Comparison of ENCODE assay signal across 9 cellular contexts in genomic region chr14:104968153-104968527, GRCh38. TPM values are rescaled to one million over a fixed set of nuclear protein-coding genes. Genes with fewer than 3 reads are reported as not detected.
DNase-seq lines count a peak whose midpoint lies in the region; ATAC-seq, FAIRE-seq and TF ChIP-seq lines count a peak whose summit lies in the region.
"Had no signal": no experiment of that assay in that cellular context is flagged by ENCODE, and none has a peak within 500 bp of the region (broad histone marks: within the 10 kb centered on the region; RNA-seq: fewer than 3 reads in every experiment).

No MANE protein-coding gene starts in this region.

- no peaks in the 10 kb centered on the region for H3K9me3 ChIP-seq in endothelial cell of umbilical vein (replicated peaks; ENCODE audit: control insufficient read depth, insufficient read depth, low read length)
- H3K9me3 ChIP-seq in aorta (ENCODE audit: control insufficient read depth, low read length) = no peaks in the 10 kb centered on the region

- intact Hi-C loops in Right ventricle myocardium inferior (cut with DNase I) (no loop called here), cardiac septum (cut with DNase I) (loop anchor here (5.0 kb wide), 1 partner anchor 36 kb away; no protein-coding TSS in a partner anchor), endothelial cell of umbilical vein (cut with micrococcal nuclease) (no loop called here), aorta (cut with DNase I) (loop anchor here in 1 of 2 donors (5.0 kb wide), 1 partner anchor 71 kb away; no protein-coding TSS in a partner anchor)

- dilution Hi-C loops in endothelial cell of umbilical vein (cut with MboI; ENCODE audit: extremely low pct_ligation_motif_present, low sequenced_read_pairs) = no loop called here

- H3K4me1 Mint-ChIP-seq in memory B cell = peaks cover 9% of the 10 kb centered on the region

- H3K4me3 ChIP-seq in endothelial cell of umbilical vein (replicated peaks in 1 of 3; ENCODE audit: insufficient read depth in 1 of 3, low read depth in 1 of 3, low read length in 3 of 3) (peak overlapping the region; percentile 22 to 37 (median 37)), aorta (ENCODE audit: low read length in 2 of 2) (no peak overlapping the region)

- H3K27ac ChIP-seq in endothelial cell of umbilical vein (ENCODE audit: insufficient read depth, low read depth, low read length) (peak overlapping the region; percentile 30), aorta (ENCODE audit: low read depth in 1 of 2, low read length in 2 of 2) (peak overlapping the region in 1 of 2 donors; percentile 13)

- peak; percentile 90 for DNase-seq in Right ventricle myocardium inferior (ENCODE audit: missing footprints)
- no peak for DNase-seq in cardiac septum (ENCODE audit: low spot score)
- peak; percentile 64 for DNase-seq in endothelial cell of umbilical vein (ENCODE audit: low read depth, low spot score)
- DNase-seq in memory B cell (ENCODE audit: low spot score in 2 of 2) = no peak
- peak; percentile 92 to 93 for DNase-seq in aorta
- DNase-seq in NOMO-1 treated with dmso at 0.1 percent for 144 hours (lab: John Stamatoyannopoulos, UW; ENCODE audit: unreplicated experiment) = no peak
- DNase-seq in inferior parietal cortex (ENCODE audit: extremely low spot score) = no peak
- DNase-seq: DND-41 had no signal

- no peaks in the 10 kb centered on the region for H3K36me3 Mint-ChIP-seq in memory B cell

- H3K27me3 Mint-ChIP-seq in memory B cell = peaks cover 9% of the 10 kb centered on the region

- TF ChIP-seq POLR2A in endothelial cell of umbilical vein (IDR thresholded peaks at IDR 0.05; ENCODE audit: low read depth, low read length) = no peak

- no peak overlapping the region for H3K27ac Mint-ChIP-seq in memory B cell

- peak overlapping the region; percentile 66 for H3K4me2 ChIP-seq in endothelial cell of umbilical vein (ENCODE audit: insufficient read depth, low read length)

- H3K4me1 ChIP-seq in endothelial cell of umbilical vein (ENCODE audit: control insufficient read depth, extremely low read depth, insufficient read depth, low read length) (peaks cover 68% of the 10 kb centered on the region), aorta (ENCODE audit: control insufficient read depth in 1 of 2, insufficient read depth in 2 of 2, low read length in 2 of 2) (no peaks in the 10 kb centered on the region)

- H3K27me3 ChIP-seq in endothelial cell of umbilical vein (ENCODE audit: control insufficient read depth in 2 of 2, insufficient read depth in 2 of 2, low read length in 2 of 2) (no peaks in the 10 kb centered on the region), aorta (ENCODE audit: control insufficient read depth in 1 of 2, insufficient read depth in 2 of 2, low read length in 1 of 2) (no peaks in the 10 kb centered on the region)

- no peaks in the 10 kb centered on the region for H3K36me3 ChIP-seq in endothelial cell of umbilical vein (ENCODE audit: control insufficient read depth in 2 of 2, extremely low read depth in 1 of 2, insufficient read depth in 2 of 2, low read length in 2 of 2)
- no peaks in the 10 kb centered on the region for H3K36me3 ChIP-seq in aorta (ENCODE audit: control insufficient read depth in 1 of 2, insufficient read depth in 2 of 2, low read length in 1 of 2)

- POLR2A ChIA-PET in endothelial cell of umbilical vein (lab: Charles Lee) = no interaction called here

- no peaks in the 10 kb centered on the region for H3K9me1 ChIP-seq in endothelial cell of umbilical vein (replicated peaks; ENCODE audit: control insufficient read depth, extremely low read depth, insufficient read depth, low read length)

- peak; percentile 69 for ATAC-seq in Right ventricle myocardium inferior
- no peak for ATAC-seq in memory B cell (ENCODE audit: low read depth)
- peak; percentile 53 for ATAC-seq in aorta (ENCODE audit: low FRiP score)
- ATAC-seq in HG03571 (IDR thresholded peaks at IDR 0.05; ENCODE audit: unreplicated experiment) = no peak

- no peaks in the 10 kb centered on the region for H3K9me3 Mint-ChIP-seq in memory B cell

- H3K79me2 ChIP-seq in endothelial cell of umbilical vein (ENCODE audit: control insufficient read depth, insufficient read depth, low read length) = peaks cover 46% of the 10 kb centered on the region

- BruUV-seq in endothelial cell of umbilical vein (replicated peaks; lab: Mats Ljungman, UMichigan) = no TSS peak

- WGBS in aorta, 2 donors = 10 to 14% methylated on average over 12 of the region's 12 CpGs

- no peak overlapping the region for H2AFZ ChIP-seq in endothelial cell of umbilical vein (ENCODE audit: low read depth, low read length)

- TF ChIP-seq CTCF in endothelial cell of umbilical vein (IDR thresholded peaks at IDR 0.05; ENCODE audit: extremely low read depth in 1 of 2, insufficient read depth in 1 of 2, low read depth in 1 of 2, low read length in 2 of 2) = no peak

- H3K9ac ChIP-seq in endothelial cell of umbilical vein (replicated peaks; ENCODE audit: extremely low read depth, insufficient read depth, low read length) = peak overlapping the region; percentile 22

- FAIRE-seq in endothelial cell of umbilical vein (lab: Jason Lieb, UNC) = no peak

- H3K4me3 Mint-ChIP-seq in memory B cell = peak overlapping the region; percentile 11

- H4K20me1 ChIP-seq in endothelial cell of umbilical vein (replicated peaks; ENCODE audit: control insufficient read depth, extremely low read depth, insufficient read depth, low read length) = no peaks in the 10 kb centered on the region

- CTCF ChIA-PET in endothelial cell of umbilical vein (lab: Charles Lee) = interaction anchor here (0.9 to 2.5 kb wide), 9 partner anchors 7 to 200 kb away, joined by 3 to 15 read pairs (median 5); no protein-coding TSS in a partner anchor

TF ChIP-seq in endothelial cell of umbilical vein, 7 proteins besides CTCF, POLR2A, EP300 and RAD21 (continues in another document):
- TF ChIP-seq MAX (IDR thresholded peaks at IDR 0.05; ENCODE audit: insufficient read depth, insufficient read length) (no peak), JUN (IDR thresholded peaks at IDR 0.05; ENCODE audit: borderline replicate concordance, insufficient read depth, insufficient read length, low read depth) (no peak), EZH2 (IDR thresholded peaks at IDR 0.05; ENCODE audit: borderline replicate concordance, low read depth, low read length, severe bottlenecking) (no peak), GATA2 (IDR thresholded peaks at IDR 0.05; ENCODE audit: insufficient read depth, insufficient read length, low read depth, low read length) (no peak)

RNA-seq across cellular contexts. Expression of gene AHNAK2, which starts 10.0 kb away (rescaled TPM):
- total RNA-seq in Right ventricle myocardium inferior (2.5 TPM), cardiac septum (4.6 TPM), endothelial cell of umbilical vein (68.7 and 81.9 TPM in 2 replicates), aorta (10 to 100 TPM; 25.5 to 61.3 TPM)
- polyA plus RNA-seq in endothelial cell of umbilical vein (16.6 and 17.7 TPM in 2 replicates), aorta (10 to 100 TPM in 1 of 2 donors, 1 to 10 TPM in 1; 4.6 to 10.6 TPM)
- polyA plus RNA-seq in endothelial cell of umbilical vein (2011; cell fraction: cytosol; rRNA removed) = 20.2 and 20.8 TPM in 2 replicates
- 86.6 and 90.9 TPM in 2 replicates for polyA plus RNA-seq in endothelial cell of umbilical vein (2011; cell fraction: nucleus; rRNA removed)
- 76.1 and 85.2 TPM in 2 replicates for polyA plus RNA-seq in endothelial cell of umbilical vein (2012)
- polyA minus RNA-seq in endothelial cell of umbilical vein = 72.8 and 76.9 TPM in 2 replicates
- polyA minus RNA-seq in endothelial cell of umbilical vein (2011; cell fraction: cytosol; rRNA and poly(A)+ RNA removed) = 25.0 TPM
- 87.1 and 88.1 TPM in 2 replicates for polyA minus RNA-seq in endothelial cell of umbilical vein (2011; cell fraction: nucleus; rRNA and poly(A)+ RNA removed)

RNA-seq across cellular contexts. Expression of gene CLBA1, which starts 17.4 kb away (rescaled TPM):
- 1.9 TPM for total RNA-seq in Right ventricle myocardium inferior
- total RNA-seq in cardiac septum = 2.7 TPM
- total RNA-seq in endothelial cell of umbilical vein = 5.3 and 5.6 TPM in 2 replicates
- 4.9 and 5.2 TPM in 2 replicates for polyA plus RNA-seq in endothelial cell of umbilical vein
- polyA plus RNA-seq in endothelial cell of umbilical vein (2011; cell fraction: cytosol; rRNA removed) = 4.7 and 5.5 TPM in 2 replicates
- 8.2 and 8.8 TPM in 2 replicates for polyA plus RNA-seq in endothelial cell of umbilical vein (2011; cell fraction: nucleus; rRNA removed)
- 3.3 and 4.7 TPM in 2 replicates for polyA plus RNA-seq in endothelial cell of umbilical vein (2012)
- polyA minus RNA-seq in endothelial cell of umbilical vein = 2.5 and 3.0 TPM in 2 replicates
- 5.3 TPM for polyA minus RNA-seq in endothelial cell of umbilical vein (2011; cell fraction: cytosol; rRNA and poly(A)+ RNA removed)
- 2.5 and 3.0 TPM in 2 replicates for polyA minus RNA-seq in endothelial cell of umbilical vein (2011; cell fraction: nucleus; rRNA and poly(A)+ RNA removed)
- 1 to 10 TPM; 2.6 to 5.1 TPM for total RNA-seq in aorta
- polyA plus RNA-seq in aorta = 10 to 100 TPM in 1 of 2 donors, 1 to 10 TPM in 1; 1.8 to 10.2 TPM

RNA-seq across cellular contexts. Expression of gene PLD4, which starts 43.5 kb away (rescaled TPM):
- total RNA-seq in Right ventricle myocardium inferior (not detected), cardiac septum (0.51 TPM), endothelial cell of umbilical vein (0.05 and 0.11 TPM in 2 replicates), aorta (1 to 10 TPM in 1 of 2 donors, under 1 TPM in 1; 0.62 to 1.7 TPM)
- polyA plus RNA-seq in endothelial cell of umbilical vein (0.01 and 0.03 TPM in 2 replicates), aorta (under 1 TPM in 1 of 2 donors, not detected in 1; 0.38 TPM)
- 0.01 TPM in 1 of 2 replicates, not detected in the other for polyA plus RNA-seq in endothelial cell of umbilical vein (2011; cell fraction: cytosol; rRNA removed)
- polyA plus RNA-seq in endothelial cell of umbilical vein (2011; cell fraction: nucleus; rRNA removed) = 0.11 and 0.18 TPM in 2 replicates
- polyA plus RNA-seq in endothelial cell of umbilical vein (2012) = not detected in 2 replicates
- 0.11 and 0.15 TPM in 2 replicates for polyA minus RNA-seq in endothelial cell of umbilical vein
- not detected for polyA minus RNA-seq in endothelial cell of umbilical vein (2011; cell fraction: cytosol; rRNA and poly(A)+ RNA removed)
- 0.14 TPM in 1 of 2 replicates, not detected in the other for polyA minus RNA-seq in endothelial cell of umbilical vein (2011; cell fraction: nucleus; rRNA and poly(A)+ RNA removed)

RNA-seq across cellular contexts. Expression of gene CDCA4, which starts 52.7 kb away (rescaled TPM):
- 3.1 TPM for total RNA-seq in Right ventricle myocardium inferior
- 2.3 TPM for total RNA-seq in cardiac septum
- total RNA-seq in endothelial cell of umbilical vein = 44.5 and 46.3 TPM in 2 replicates
- 29.9 and 35.5 TPM in 2 replicates for polyA plus RNA-seq in endothelial cell of umbilical vein
- polyA plus RNA-seq in endothelial cell of umbilical vein (2011; cell fraction: cytosol; rRNA removed) = 25.0 and 29.3 TPM in 2 replicates
- 16.5 and 17.0 TPM in 2 replicates for polyA plus RNA-seq in endothelial cell of umbilical vein (2011; cell fraction: nucleus; rRNA removed)
- polyA plus RNA-seq in endothelial cell of umbilical vein (2012) = 21.2 and 29.7 TPM in 2 replicates
- polyA minus RNA-seq in endothelial cell of umbilical vein = 17.8 and 19.9 TPM in 2 replicates
- 25.6 TPM for polyA minus RNA-seq in endothelial cell of umbilical vein (2011; cell fraction: cytosol; rRNA and poly(A)+ RNA removed)
- 7.7 and 8.7 TPM in 2 replicates for polyA minus RNA-seq in endothelial cell of umbilical vein (2011; cell fraction: nucleus; rRNA and poly(A)+ RNA removed)
- 1 to 10 TPM; 4.1 to 5.9 TPM for total RNA-seq in aorta
- 1 to 10 TPM; 3.0 to 3.7 TPM for polyA plus RNA-seq in aorta

Comparison
In these comparisons a context has a peak if more than half of its experiments do, and no peak if none do; other contexts are left out.
1. DNase-seq: peak in Right ventricle myocardium inferior (single experiment), endothelial cell of umbilical vein (single experiment) and aorta (2 of 2); none in cardiac septum (single experiment), memory B cell (0 of 2), NOMO-1 treated with dmso at 0.1 percent for 144 hours (single experiment) and inferior parietal cortex (single experiment).
2. ATAC-seq: peak in Right ventricle myocardium inferior (single experiment) and aorta (single experiment); none in memory B cell (single experiment) and HG03571 (single experiment).
3. H3K4me3 ChIP-seq: peak in endothelial cell of umbilical vein (3 of 3); none in aorta (0 of 2).